Comparison of ENCODE assay signal across 2 cellular contexts in the genomic region with DNA sequence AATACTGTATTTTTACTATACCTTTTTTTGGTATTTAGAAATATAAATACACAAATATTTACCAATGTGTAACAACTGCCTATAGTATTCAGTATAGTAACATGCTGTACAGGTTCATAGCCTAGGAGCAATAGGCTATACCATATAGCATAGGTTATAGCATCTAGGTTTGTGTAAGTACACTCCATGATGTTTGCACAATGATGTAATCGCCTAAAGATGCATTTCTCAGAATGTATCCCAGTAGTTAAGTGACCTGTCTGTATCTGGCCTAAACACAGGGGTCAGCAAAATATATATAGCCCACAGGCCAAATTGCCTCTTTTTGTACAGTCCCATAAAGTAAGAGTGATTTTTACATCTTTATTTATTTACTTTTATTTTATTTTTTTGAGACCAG.
TF ChIP-seq lines count a peak whose summit lies in the region.

No MANE protein-coding gene starts in this region.

TF ChIP-seq in IMR-90, 13 proteins besides CTCF, POLR2A, EP300 and RAD21:
- TF ChIP-seq, protein P1, sequence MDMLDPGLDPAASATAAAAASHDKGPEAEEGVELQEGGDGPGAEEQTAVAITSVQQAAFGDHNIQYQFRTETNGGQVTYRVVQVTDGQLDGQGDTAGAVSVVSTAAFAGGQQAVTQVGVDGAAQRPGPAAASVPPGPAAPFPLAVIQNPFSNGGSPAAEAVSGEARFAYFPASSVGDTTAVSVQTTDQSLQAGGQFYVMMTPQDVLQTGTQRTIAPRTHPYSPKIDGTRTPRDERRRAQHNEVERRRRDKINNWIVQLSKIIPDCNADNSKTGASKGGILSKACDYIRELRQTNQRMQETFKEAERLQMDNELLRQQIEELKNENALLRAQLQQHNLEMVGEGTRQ (IDR thresholded peaks at IDR 0.05; ENCODE audit: low read depth, low read length): no peak
- TF ChIP-seq CEBPB (IDR thresholded peaks at IDR 0.05; ENCODE audit: low read depth, low read length) (no peak), ELK1 (IDR thresholded peaks at IDR 0.05; ENCODE audit: borderline replicate concordance, low read depth, low read length) (no peak), FOS (IDR thresholded peaks at IDR 0.05; ENCODE audit: low read depth, low read length) (no peak), MXI1 (IDR thresholded peaks at IDR 0.05; ENCODE audit: borderline replicate concordance, low read depth, low read length) (no peak), RCOR1 (IDR thresholded peaks at IDR 0.05; ENCODE audit: insufficient replicate concordance, low read length) (no peak), SMC3 (IDR thresholded peaks at IDR 0.05; ENCODE audit: low read depth, low read length) (no peak), NFE2L2 (IDR thresholded peaks at IDR 0.05; ENCODE audit: low read depth, low read length) (no peak), CHD1 (IDR thresholded peaks at IDR 0.05; ENCODE audit: low read depth, low read length) (no peak), RFX5 (IDR thresholded peaks at IDR 0.05; ENCODE audit: low read depth, low read length) (no peak), MAFK (IDR thresholded peaks at IDR 0.05; ENCODE audit: low read depth, low read length) (no peak), BHLHE40 (IDR thresholded peaks at IDR 0.05; ENCODE audit: low read depth, low read length) (no peak), MAZ (IDR thresholded peaks at IDR 0.05; ENCODE audit: borderline replicate concordance, low read depth, low read length) (no peak)

TF ChIP-seq in K562, 482 proteins besides CTCF, POLR2A, EP300 and RAD21:
- TF ChIP-seq CEBPG (CRISPR knock-in tag; IDR thresholded peaks at IDR 0.05): no peak
- TF ChIP-seq CEBPG (tag; conservative IDR thresholded peaks at IDR 0.05 in 1 of 2, IDR thresholded peaks at IDR 0.05 in 1 of 2): peak in 1 of 2 experiments; percentile 61; a peak in 2 of 4 replicates
- no peak for TF ChIP-seq NRF1 (conservative IDR thresholded peaks at IDR 0.05 in 1 of 2, IDR thresholded peaks at IDR 0.05 in 1 of 2)
- no peak for TF ChIP-seq CSDE1 (IDR thresholded peaks at IDR 0.05)
- peak; percentile 53 for TF ChIP-seq ATF3 (IDR thresholded peaks at IDR 0.05)
- no peak for TF ChIP-seq ATF3 (CRISPR knock-in tag; conservative IDR thresholded peaks at IDR 0.05)
- peak; percentile 43 to 67; a peak in 3 of 4 replicates for TF ChIP-seq FOXA3 (CRISPR knock-in tag; conservative IDR thresholded peaks at IDR 0.05 in 1 of 2, IDR thresholded peaks at IDR 0.05 in 1 of 2)
